In genomic region chr6:83055366-83055964, GRCh38 we compare ENCODE assay signal across 8 cellular contexts. TPM values are rescaled to one million over a fixed set of nuclear protein-coding genes. Genes with fewer than 3 reads are reported as not detected.
A peak's percentile ranks its signal among the peaks of the same experiment; 100 is the strongest.
DNase-seq lines count a peak whose midpoint lies in the region; ATAC-seq, FAIRE-seq and TF ChIP-seq lines count a peak whose summit lies in the region.

No MANE protein-coding gene starts in this region.

- no peak overlapping the region for H3K4me3 Mint-ChIP-seq in activated naive CD8-positive, alpha-beta T cell treated with anti-CD3 and anti-CD28 coated beads, Interleukin-2, amount 50 U/mL, for 24 hours
- no peak overlapping the region for H3K4me3 Mint-ChIP-seq in activated naive CD8-positive, alpha-beta T cell treated with anti-CD3 and anti-CD28 coated beads for 36 hours
- no peak overlapping the region for H3K4me3 Mint-ChIP-seq in activated T-cell treated with anti-CD3 and anti-CD28 coated beads, Interleukin-2, amount 50 U/mL, for 24 hours
- no peak overlapping the region for H3K4me3 Mint-ChIP-seq in osteocyte (ENCODE audit: unreplicated experiment)

- TF ChIP-seq CTCF in osteocyte (IDR thresholded peaks at IDR 0.05), result peak; percentile 91

- H3K27me3 Mint-ChIP-seq in activated naive CD8-positive, alpha-beta T cell treated with anti-CD3 and anti-CD28 coated beads, Interleukin-2, amount 50 U/mL, for 24 hours, result no peaks in the 10 kb centered on the region
- no peaks in the 10 kb centered on the region for H3K27me3 Mint-ChIP-seq in activated naive CD8-positive, alpha-beta T cell treated with anti-CD3 and anti-CD28 coated beads for 36 hours
- H3K27me3 Mint-ChIP-seq in activated T-cell treated with anti-CD3 and anti-CD28 coated beads, Interleukin-2, amount 50 U/mL, for 24 hours, result no peaks in the 10 kb centered on the region
- no peaks in the 10 kb centered on the region for H3K27me3 Mint-ChIP-seq in osteocyte (ENCODE audit: unreplicated experiment)

- H3K9me3 Mint-ChIP-seq in activated naive CD8-positive, alpha-beta T cell treated with anti-CD3 and anti-CD28 coated beads, Interleukin-2, amount 50 U/mL, for 24 hours, result no peaks in the 10 kb centered on the region
- no peaks in the 10 kb centered on the region for H3K9me3 Mint-ChIP-seq in activated naive CD8-positive, alpha-beta T cell treated with anti-CD3 and anti-CD28 coated beads for 36 hours
- no peaks in the 10 kb centered on the region for H3K9me3 Mint-ChIP-seq in activated T-cell treated with anti-CD3 and anti-CD28 coated beads, Interleukin-2, amount 50 U/mL, for 24 hours
- no peaks in the 10 kb centered on the region for H3K9me3 Mint-ChIP-seq in osteocyte (ENCODE audit: unreplicated experiment)

- peak; percentile 25 for DNase-seq in activated naive CD8-positive, alpha-beta T cell treated with anti-CD3 and anti-CD28 coated beads, Interleukin-2, amount 50 U/mL, for 24 hours
- DNase-seq in activated naive CD8-positive, alpha-beta T cell treated with anti-CD3 and anti-CD28 coated beads for 36 hours, result no peak
- DNase-seq in NCI-H774 (lab: John Stamatoyannopoulos, UW) (peak; percentile 70), frontal cortex (ENCODE audit: low spot score in 2 of 2) (peak; percentile 26 to 38), osteocyte (ENCODE audit: extremely low spot score, unreplicated experiment) (no peak)
- DNase-seq in activated T-cell treated with anti-CD3 and anti-CD28 coated beads, Interleukin-2, amount 50 U/mL, for 24 hours, result peak; percentile 38

- no peak overlapping the region for H3K27ac Mint-ChIP-seq in activated naive CD8-positive, alpha-beta T cell treated with anti-CD3 and anti-CD28 coated beads, Interleukin-2, amount 50 U/mL, for 24 hours
- H3K27ac Mint-ChIP-seq in activated naive CD8-positive, alpha-beta T cell treated with anti-CD3 and anti-CD28 coated beads for 36 hours, result no peak overlapping the region
- H3K27ac Mint-ChIP-seq in activated T-cell treated with anti-CD3 and anti-CD28 coated beads, Interleukin-2, amount 50 U/mL, for 24 hours, result no peak overlapping the region
- H3K27ac Mint-ChIP-seq in osteocyte (ENCODE audit: unreplicated experiment), result no peak overlapping the region

- peaks cover 2% of the 10 kb centered on the region for H3K4me1 Mint-ChIP-seq in activated naive CD8-positive, alpha-beta T cell treated with anti-CD3 and anti-CD28 coated beads, Interleukin-2, amount 50 U/mL, for 24 hours
- H3K4me1 Mint-ChIP-seq in activated naive CD8-positive, alpha-beta T cell treated with anti-CD3 and anti-CD28 coated beads for 36 hours, result peaks cover 7% of the 10 kb centered on the region
- peaks cover 3% of the 10 kb centered on the region for H3K4me1 Mint-ChIP-seq in activated T-cell treated with anti-CD3 and anti-CD28 coated beads, Interleukin-2, amount 50 U/mL, for 24 hours (ENCODE audit: low read depth)
- peaks cover 6% of the 10 kb centered on the region for H3K4me1 Mint-ChIP-seq in osteocyte (ENCODE audit: unreplicated experiment)

- peaks cover 31% of the 10 kb centered on the region for H3K36me3 Mint-ChIP-seq in activated naive CD8-positive, alpha-beta T cell treated with anti-CD3 and anti-CD28 coated beads, Interleukin-2, amount 50 U/mL, for 24 hours (ENCODE audit: low read depth)
- H3K36me3 Mint-ChIP-seq in activated naive CD8-positive, alpha-beta T cell treated with anti-CD3 and anti-CD28 coated beads for 36 hours, result peaks cover 22% of the 10 kb centered on the region
- peaks cover 80% of the 10 kb centered on the region for H3K36me3 Mint-ChIP-seq in activated T-cell treated with anti-CD3 and anti-CD28 coated beads, Interleukin-2, amount 50 U/mL, for 24 hours (ENCODE audit: low read depth)
- peaks cover 24% of the 10 kb centered on the region for H3K36me3 Mint-ChIP-seq in osteocyte (ENCODE audit: unreplicated experiment)

- FAIRE-seq in frontal cortex (lab: Jason Lieb, UNC), result peak; percentile 45

- ATAC-seq in activated naive CD8-positive, alpha-beta T cell treated with anti-CD3 and anti-CD28 coated beads, Interleukin-2, amount 50 U/mL, for 24 hours, result peak; percentile 49
- ATAC-seq in HG03045 (IDR thresholded peaks at IDR 0.05; ENCODE audit: unreplicated experiment), result peak; percentile 54
- ATAC-seq in GM19452 (IDR thresholded peaks at IDR 0.05; ENCODE audit: unreplicated experiment), result no peak

RNA-seq across cellular contexts. Expression of gene UBE3D, which starts 10.2 kb away (rescaled TPM):
- 1 to 10 TPM; 7.1 to 8.2 TPM for total RNA-seq in activated naive CD8-positive, alpha-beta T cell treated with anti-CD3 and anti-CD28 coated beads for 36 hours
- total RNA-seq in frontal cortex, result 24.9 TPM
- 4.8 and 5.7 TPM in 2 replicates for total RNA-seq in osteocyte

RNA-seq across cellular contexts. Expression of gene DOP1A, which starts 12.0 kb away (rescaled TPM):
- 1 to 10 TPM; 8.1 to 8.2 TPM for total RNA-seq in activated naive CD8-positive, alpha-beta T cell treated with anti-CD3 and anti-CD28 coated beads for 36 hours
- total RNA-seq in frontal cortex, result 81.1 TPM
- 23.1 and 24.3 TPM in 2 replicates for total RNA-seq in osteocyte

Comparison
In these comparisons a context has a peak if more than half of its experiments do, and no peak if none do; other contexts are left out.
1. DNase-seq: peak in activated naive CD8-positive, alpha-beta T cell treated with anti-CD3 and anti-CD28 coated beads, Interleukin-2, amount 50 U/mL, for 24 hours (single experiment), NCI-H774 (single experiment), activated T-cell treated with anti-CD3 and anti-CD28 coated beads, Interleukin-2, amount 50 U/mL, for 24 hours (single experiment) and frontal cortex (2 of 2); none in activated naive CD8-positive, alpha-beta T cell treated with anti-CD3 and anti-CD28 coated beads for 36 hours (single experiment) and osteocyte (single experiment).